31 cellular contexts compared by ENCODE assay signal in the genomic region with DNA sequence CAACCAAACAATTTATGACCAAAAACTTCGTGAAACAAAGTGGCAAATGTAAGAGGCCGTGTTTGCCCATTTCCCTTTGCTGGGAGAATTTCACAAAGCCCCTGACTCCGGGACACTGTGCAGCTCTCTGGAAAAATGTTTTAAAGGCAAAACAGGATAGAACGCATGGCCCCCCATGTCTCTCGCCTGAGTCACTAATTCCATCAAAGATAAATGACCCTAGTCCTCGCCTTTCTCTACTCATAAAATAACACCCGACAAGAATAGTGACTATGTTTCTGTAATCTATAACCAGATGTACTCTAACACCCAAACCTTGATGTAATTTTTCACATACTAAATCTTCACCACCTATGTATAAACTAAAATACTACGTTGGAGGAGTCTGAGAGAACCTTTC. TPM values are rescaled to one million over a fixed set of nuclear protein-coding genes. Genes with fewer than 3 reads are reported as not detected.
DNase-seq lines count a peak whose midpoint lies in the region; ATAC-seq, FAIRE-seq and TF ChIP-seq lines count a peak whose summit lies in the region.
"Had no signal": no experiment of that assay in that cellular context is flagged by ENCODE, and none has a peak within 500 bp of the region (broad histone marks: within the 10 kb centered on the region; RNA-seq: fewer than 3 reads in every experiment).

No MANE protein-coding gene starts in this region.

- in situ Hi-C loops in mammary epithelial cell (cut with MboI; ENCODE audit: low sequenced_read_pairs in 2 of 2): no loop called here
- in situ Hi-C loops in GM12878 (cut with MboI): no loop called here

- TF ChIP-seq EP300 in GM12878 (IDR thresholded peaks at IDR 0.05; ENCODE audit: borderline replicate concordance in 1 of 2, control insufficient read depth in 1 of 2, low read depth in 2 of 2, low read length in 2 of 2): no peak

- FAIRE-seq in GM12878 (lab: Jason Lieb, UNC): no peak
- FAIRE-seq: endometrium, H54, small intestine had no signal

- TF ChIP-seq CTCF in MCF 10A (IDR thresholded peaks at IDR 0.05; ENCODE audit: unreplicated experiment): no peak
- TF ChIP-seq CTCF in mammary epithelial cell (conservative IDR thresholded peaks at IDR 0.05 in 1 of 2, IDR thresholded peaks at IDR 0.05 in 1 of 2; ENCODE audit: extremely low read depth in 1 of 2, insufficient read depth in 1 of 2, low read depth in 1 of 2, low read length in 2 of 2): no peak
- TF ChIP-seq CTCF in GM12878 (IDR thresholded peaks at IDR 0.05 in 2 of 3, conservative IDR thresholded peaks at IDR 0.05 in 1 of 3; ENCODE audit: control insufficient read depth in 2 of 3, extremely low read depth in 1 of 3, insufficient read depth in 1 of 3, low read depth in 3 of 3, low read length in 3 of 3): no peak

- POLR2A ChIA-PET in MCF 10A (lab: Yijun Ruan, JAX): no interaction called here
- POLR2A ChIA-PET in GM12878 (lab: Charles Lee): interaction anchor here (0.5 kb wide), 1 partner anchor 50 kb away, joined by 3 read pairs; no protein-coding TSS in a partner anchor
- POLR2A ChIA-PET in CD4-positive, alpha-beta memory T cell (lab: Charles Lee; ENCODE audit: partially characterized antibody): no interaction called here

- no peak for TF ChIP-seq RAD21 in GM12878 (IDR thresholded peaks at IDR 0.05; ENCODE audit: insufficient read depth, low read depth, low read length)

- CTCF ChIA-PET in MCF 10A (lab: Yijun Ruan, JAX) (interaction anchor here (1.3 kb wide), 1 partner anchor 210 kb away, joined by 3 read pairs; no protein-coding TSS in a partner anchor), mammary epithelial cell (lab: Charles Lee; ENCODE audit: low non-redundant PET) (no interaction called here), GM12878 (lab: Yijun Ruan, JAX) (no interaction called here)
- CTCF ChIA-PET in CD4-positive, alpha-beta memory T cell (lab: Charles Lee; ENCODE audit: partially characterized antibody): no interaction called here

- ATAC-seq in GM12878 (no peak), esophagus mucosa (no peak), HG03565 (IDR thresholded peaks at IDR 0.05; ENCODE audit: unreplicated experiment) (no peak)
- ATAC-seq: activated CD8-positive, alpha-beta T cell treated with anti-CD3 and anti-CD28 coated beads, Interleukin-2, amount 10 ng/mL, durations not matched to agents 7 days and 5 days; heart left ventricle; left colon; stimulated activated memory B cell treated with anti-CD40 and anti-IgM and Interleukin-4, amounts not matched to agents 10 μg/mL and 1 μg/mL and 100 μg/mL, for 72 hours; T-cell had no signal

- intact Hi-C loops in MCF 10A (cut with micrococcal nuclease) (no loop called here), mammary epithelial cell (cut with micrococcal nuclease) (no loop called here), GM12878 (cut with micrococcal nuclease; ENCODE audit: unreplicated experiment) (no loop called here)
- intact Hi-C loops in CD4-positive, alpha-beta memory T cell (cut with micrococcal nuclease): no loop called here

- no peak overlapping the region for H3K4me3 Mint-ChIP-seq in MCF 10A (ENCODE audit: unreplicated experiment)
- H3K4me3 Mint-ChIP-seq in CD4-positive, alpha-beta memory T cell: no peak overlapping the region
- H3K4me3 Mint-ChIP-seq: activated CD8-positive, alpha-beta T cell treated with anti-CD3 and anti-CD28 coated beads, Interleukin-2, amount 10 ng/mL, durations not matched to agents 7 days and 5 days; CD8-positive, alpha-beta memory T cell; dendritic cell treated with granulocyte-macrophage colony-stimulating factor and Interleukin-4, amounts not matched to agents 40 ng/mL and 50 ng/mL, for 4 days; stimulated activated memory B cell treated with anti-CD40 and anti-IgM and Interleukin-4, amounts not matched to agents 10 μg/mL and 1 μg/mL and 100 μg/mL, for 72 hours; T-cell had no signal

- H3K27me3 ChIP-seq in mammary epithelial cell (ENCODE audit: insufficient read depth, low read length) (no peaks in the 10 kb centered on the region), GM12878 (replicated peaks in 1 of 2; ENCODE audit: control insufficient read depth in 2 of 2, insufficient read depth in 2 of 2, low read length in 1 of 2) (no peaks in the 10 kb centered on the region)
- H3K27me3 ChIP-seq in CD4-positive, alpha-beta memory T cell (ENCODE audit: insufficient read depth, low read length): no peaks in the 10 kb centered on the region
- H3K27me3 ChIP-seq: breast epithelium, heart left ventricle had no signal

- WGBS in mammary epithelial cell (ENCODE audit: low coverage, missing lambda C conversion rate): 94% methylated on average over 8 of the region's 8 CpGs
- whole genome bisulfite sequencing in GM12878 (ENCODE audit: insufficient coverage, insufficient replicate concordance, low lambda C conversion rate, missing lambda C conversion rate): 96% methylated on average over 8 of the region's 8 CpGs

- H3K4me1 ChIP-seq in mammary epithelial cell (ENCODE audit: insufficient read depth, low read length) (peaks cover 5% of the 10 kb centered on the region), GM12878 (ENCODE audit: control insufficient read depth, insufficient read depth, low read length) (peaks cover 6% of the 10 kb centered on the region)
- H3K4me1 ChIP-seq in CD4-positive, alpha-beta memory T cell (ENCODE audit: insufficient read depth, low read length): no peaks in the 10 kb centered on the region
- H3K4me1 ChIP-seq: breast epithelium had no signal

- TF ChIP-seq POLR2A in GM12878 (IDR thresholded peaks at IDR 0.05; ENCODE audit: low read depth, low read length): no peak

- no peak overlapping the region for H3K4me3 ChIP-seq in mammary epithelial cell (replicated peaks in 1 of 3; ENCODE audit: insufficient read depth in 1 of 3, low read depth in 2 of 3, low read length in 3 of 3)
- H3K4me3 ChIP-seq in GM12878: no peak overlapping the region
- H3K4me3 ChIP-seq in CD4-positive, alpha-beta memory T cell (ENCODE audit: low read length in 2 of 2): no peak overlapping the region
- H3K4me3 ChIP-seq: breast epithelium, heart left ventricle had no signal

- no peak overlapping the region for H2AFZ ChIP-seq in mammary epithelial cell (ENCODE audit: low read depth, low read length)
- H2AFZ ChIP-seq in GM12878 (ENCODE audit: control insufficient read depth, low read depth, low read length): no peak overlapping the region

- dilution Hi-C loops in mammary epithelial cell (cut with HindIII; ENCODE audit: low sequenced_read_pairs): no loop called here

- H3K36me3 ChIP-seq in mammary epithelial cell (ENCODE audit: insufficient read depth, low read length): no peaks in the 10 kb centered on the region
- H3K36me3 ChIP-seq in GM12878 (ENCODE audit: control insufficient read depth in 2 of 2, insufficient read depth in 2 of 2, low read length in 1 of 2): peaks cover 4 to 14% of the 10 kb centered on the region in 2 experiments
- H3K36me3 ChIP-seq in CD4-positive, alpha-beta memory T cell (ENCODE audit: insufficient read depth, low read length): peaks cover 6% of the 10 kb centered on the region
- H3K36me3 ChIP-seq: breast epithelium had no signal

- no peak overlapping the region for H3K27ac Mint-ChIP-seq in MCF 10A (ENCODE audit: low read depth, unreplicated experiment)
- peak overlapping the region in 1 of 7 donors; percentile 13 for H3K27ac Mint-ChIP-seq in CD4-positive, alpha-beta memory T cell
- H3K27ac Mint-ChIP-seq: activated CD8-positive, alpha-beta T cell treated with anti-CD3 and anti-CD28 coated beads, Interleukin-2, amount 10 ng/mL, durations not matched to agents 7 days and 5 days; dendritic cell treated with granulocyte-macrophage colony-stimulating factor and Interleukin-4, amounts not matched to agents 40 ng/mL and 50 ng/mL, for 4 days; stimulated activated memory B cell treated with anti-CD40 and anti-IgM and Interleukin-4, amounts not matched to agents 10 μg/mL and 1 μg/mL and 100 μg/mL, for 72 hours; T-cell had no signal

- H3K79me2 ChIP-seq in mammary epithelial cell (ENCODE audit: insufficient read depth, low read length) (no peaks in the 10 kb centered on the region), GM12878 (ENCODE audit: control insufficient read depth, insufficient read depth, low read length) (no peaks in the 10 kb centered on the region)

- H3K9ac ChIP-seq in mammary epithelial cell (ENCODE audit: insufficient read depth, low read length) (no peak overlapping the region), GM12878 (ENCODE audit: control insufficient read depth, insufficient read depth, low read length) (no peak overlapping the region)

- H3K4me2 ChIP-seq in mammary epithelial cell (ENCODE audit: insufficient read depth, low read depth, low read length) (no peak overlapping the region), GM12878 (ENCODE audit: control insufficient read depth, insufficient read depth) (no peak overlapping the region)

- no peaks in the 10 kb centered on the region for H3K9me3 Mint-ChIP-seq in MCF 10A (ENCODE audit: unreplicated experiment)
- H3K9me3 Mint-ChIP-seq in CD4-positive, alpha-beta memory T cell: no peaks in the 10 kb centered on the region
- H3K9me3 Mint-ChIP-seq: CD8-positive, alpha-beta memory T cell; dendritic cell treated with granulocyte-macrophage colony-stimulating factor and Interleukin-4, amounts not matched to agents 40 ng/mL and 50 ng/mL, for 4 days; stimulated activated memory B cell treated with anti-CD40 and anti-IgM and Interleukin-4, amounts not matched to agents 10 μg/mL and 1 μg/mL and 100 μg/mL, for 72 hours; T-cell had no signal

- peaks cover 23% of the 10 kb centered on the region for H3K36me3 Mint-ChIP-seq in MCF 10A (ENCODE audit: insufficient read depth, unreplicated experiment)
- H3K36me3 Mint-ChIP-seq in CD4-positive, alpha-beta memory T cell: peaks cover 37 to 52% of the 10 kb centered on the region in 2 donors

- no peaks in the 10 kb centered on the region for H3K27me3 Mint-ChIP-seq in MCF 10A (ENCODE audit: insufficient read depth, unreplicated experiment)
- no peaks in the 10 kb centered on the region for H3K27me3 Mint-ChIP-seq in CD4-positive, alpha-beta memory T cell
- H3K27me3 Mint-ChIP-seq: dendritic cell treated with granulocyte-macrophage colony-stimulating factor and Interleukin-4, amounts not matched to agents 40 ng/mL and 50 ng/mL, for 4 days; stimulated activated memory B cell treated with anti-CD40 and anti-IgM and Interleukin-4, amounts not matched to agents 10 μg/mL and 1 μg/mL and 100 μg/mL, for 72 hours; T-cell had no signal

- SMC1A ChIA-PET in GM12878 (lab: Charles Lee; ENCODE audit: uncharacterized antibody, unreplicated experiment): interaction anchor here (1.0 kb wide), 2 partner anchors 14 to 193 kb away, joined by 3 read pairs; no protein-coding TSS in a partner anchor

- no peak overlapping the region for H3K27ac ChIP-seq in mammary epithelial cell (ENCODE audit: insufficient read depth, low read depth, low read length)
- H3K27ac ChIP-seq in GM12878 (ENCODE audit: control insufficient read depth, insufficient read depth): no peak overlapping the region
- no peak overlapping the region for H3K27ac ChIP-seq in CD4-positive, alpha-beta memory T cell (ENCODE audit: low read depth, low read length)
- H3K27ac ChIP-seq: breast epithelium, heart left ventricle had no signal

- H4K20me1 ChIP-seq in mammary epithelial cell (ENCODE audit: insufficient read depth, low read length) (no peaks in the 10 kb centered on the region), GM12878 (ENCODE audit: control insufficient read depth, insufficient read depth) (no peaks in the 10 kb centered on the region)

- DNase-seq in MCF 10A (ENCODE audit: unreplicated experiment) (no peak), mammary epithelial cell (no peak), GM12878 (ENCODE audit: low read depth, low spot score) (no peak), hepatic stellate cell (ENCODE audit: low spot score) (peak; percentile 28), smooth muscle cell of the brain vasculature (ENCODE audit: low read depth, low spot score) (peak; percentile 28)
- DNase-seq in CD4-positive, alpha-beta memory T cell: no peak
- DNase-seq: 8988T; activated CD4-positive, CD25-positive, alpha-beta regulatory T cell treated with anti-CD3 and anti-CD28 coated beads, Interleukin-2, amount 50 U/mL, for 72 hours; activated CD8-positive, alpha-beta T cell treated with anti-CD3 and anti-CD28 coated beads, Interleukin-2, amount 10 ng/mL, durations not matched to agents 7 days and 5 days; activated gamma-delta T cell; AML-193; CD8-positive, alpha-beta memory T cell; DMS53; heart left ventricle; left colon; NCI-H1092 treated with DMSO at 0.1 percent for 48 hours; NCI-H187 treated with DMSO at 0.1 percent for 48 hours; NCI-H2227 treated with DMSO at 0.1 percent for 48 hours; nucleus accumbens; OCI-M1; SHP77; small intestine; stimulated activated CD4-positive, alpha-beta T cell treated with anti-CD3 and anti-CD28 coated beads, Interleukin-2, amount 100 ng/mL, for 48 hours; T-cell had no signal

- BruUV-seq in MCF 10A (replicated peaks; lab: Mats Ljungman, UMichigan) (TSS peak; percentile 8), mammary epithelial cell (replicated peaks; lab: Mats Ljungman, UMichigan) (no TSS peak), GM12878 (replicated peaks; lab: Mats Ljungman, UMichigan) (TSS peak; percentile 24)

- H3K4me1 Mint-ChIP-seq in MCF 10A (ENCODE audit: insufficient read depth, unreplicated experiment): peaks cover 21% of the 10 kb centered on the region
- peaks cover 0 to 6% (median 4%) of the 10 kb centered on the region in 4 donors for H3K4me1 Mint-ChIP-seq in CD4-positive, alpha-beta memory T cell

- H3K9me3 ChIP-seq in mammary epithelial cell (replicated peaks; ENCODE audit: insufficient read depth, low read length): no peaks in the 10 kb centered on the region
- no peaks in the 10 kb centered on the region; the same call in 1 of the 3 replicates for H3K9me3 ChIP-seq in GM12878 (replicated peaks; ENCODE audit: control insufficient read depth, insufficient read depth, low read length)
- H3K9me3 ChIP-seq in CD4-positive, alpha-beta memory T cell (ENCODE audit: control insufficient read depth in 1 of 2, low read length in 2 of 2): no peaks in the 10 kb centered on the region
- H3K9me3 ChIP-seq: breast epithelium, heart left ventricle had no signal

- RAD21 ChIA-PET in GM12878 (lab: Charles Lee; ENCODE audit: unreplicated experiment): no interaction called here

RNA-seq across cellular contexts. Expression of gene SAP30L, which starts 55.7 kb away (rescaled TPM):
- 45.9 and 50.5 TPM in 2 replicates for total RNA-seq in MCF 10A (2022)
- 10 to 100 TPM; 21.7 to 34.9 TPM for total RNA-seq in mammary epithelial cell
- polyA plus RNA-seq in mammary epithelial cell: 18.4 TPM
- polyA minus RNA-seq in mammary epithelial cell: 3.8 TPM
- 11.6 and 16.7 TPM in 2 replicates for total RNA-seq in GM12878 (2013; cell fraction: nucleolus; rRNA removed)
- total RNA-seq in GM12878 (2014; rRNA removed): 13.8 and 20.3 TPM in 2 replicates
- 20.6 and 23.9 TPM in 2 replicates for total RNA-seq in GM12878 (2014; rRNA removed; fragmentation: Illumina TruSeq; extraction: Trizol)
- 26.0 and 26.2 TPM in 2 replicates for total RNA-seq in GM12878 (2021)
- 4.5 TPM for polyA plus RNA-seq in GM12878 (2011; ENCODE audit: low read depth)
- polyA plus RNA-seq in GM12878 (2011; rRNA removed): 36.8 and 44.2 TPM in 2 replicates
- 17.1 and 19.2 TPM in 2 replicates for polyA plus RNA-seq in GM12878 (2011; cell fraction: cytosol; rRNA removed)
- 33.3 and 37.4 TPM in 2 replicates for polyA plus RNA-seq in GM12878 (2011; cell fraction: nucleus; rRNA removed)
- polyA plus RNA-seq in GM12878 (2012): 21.8 and 22.4 TPM in 2 replicates
- polyA plus RNA-seq in GM12878 (2014; fragmentation: Illumina TruSeq; extraction: Trizol): 16.1 and 23.0 TPM in 2 replicates
- polyA plus RNA-seq in GM12878 (2014; fragmentation: Nextera tagmentation; extraction: Ambion mirVana): 10 to 100 TPM in 1 of 2 experiments, 1 to 10 TPM in 1; 2.4 to 15.4 TPM
- polyA plus RNA-seq in GM12878 (2014; rRNA removed): 22.8 and 22.9 TPM in 2 replicates
- polyA plus RNA-seq in GM12878 (2016; fragmentation: Nextera tagmentation; extraction: Ambion mirVana): 1 to 10 TPM; 5.6 to 8.8 TPM
- 9.2 and 11.6 TPM in 2 replicates for polyA minus RNA-seq in GM12878 (2011; rRNA and poly(A)+ RNA removed)
- polyA minus RNA-seq in GM12878 (2011; cell fraction: cytosol; rRNA and poly(A)+ RNA removed): 5.5 and 6.7 TPM in 2 replicates
- polyA minus RNA-seq in GM12878 (2011; cell fraction: nucleus; rRNA and poly(A)+ RNA removed): 5.8 and 7.3 TPM in 2 replicates
- total RNA-seq in esophagus mucosa: 19.4 TPM
- 10 to 100 TPM; 36.9 to 47.5 TPM for total RNA-seq in CD4-positive, alpha-beta memory T cell
- 10 to 100 TPM; 19.4 to 44.7 TPM for polyA plus RNA-seq in CD4-positive, alpha-beta memory T cell

Comparison
In these comparisons a context has a peak if more than half of its experiments do, and no peak if none do; other contexts are left out.
1. DNase-seq: peak in hepatic stellate cell (single experiment) and smooth muscle cell of the brain vasculature (single experiment); none in MCF 10A (single experiment), mammary epithelial cell (single experiment), GM12878 (single experiment) and CD4-positive, alpha-beta memory T cell (0 of 5).